ENCODE assay signal across 21 cellular contexts in genomic region chr10:61166489-61166888, GRCh38.
"Had no signal": no experiment of that assay in that cellular context is flagged by ENCODE, and none has a peak within 500 bp of the region (broad histone marks: within the 10 kb centered on the region; RNA-seq: fewer than 3 reads in every experiment).

No MANE protein-coding gene starts in this region.

- H3K4me3 ChIP-seq: MG63 had no signal

- H3K4me2 ChIP-seq: KMS-11 had no signal

- FAIRE-seq: TTC549 had no signal

- DNase-seq: activated CD4-positive, alpha-beta memory T cell treated with anti-CD3 and anti-CD28 coated beads, Interleukin-2, amount 10 ng/mL, durations not matched to agents 7 days and 5 days; activated CD4-positive, alpha-beta T cell treated with anti-CD3 and anti-CD28 coated beads for 36 hours; activated CD4-positive, alpha-beta T cell treated with anti-CD3 and anti-CD28 coated beads, Interleukin-2, amount 50 U/mL, for 1 hour; activated gamma-delta T cell; activated naive CD4-positive, alpha-beta T cell treated with anti-CD3 and anti-CD28 coated beads, Interleukin-2, amount 10 ng/mL, durations not matched to agents 7 days and 5 days; activated naive CD8-positive, alpha-beta T cell treated with anti-CD3 and anti-CD28 coated beads for 36 hours; activated T-cell treated with anti-CD3 and anti-CD28 coated beads for 4 hours; activated T-cell treated with anti-CD3 and anti-CD28 coated beads, Interleukin-2, amount 50 U/mL, for 48 hours; caudate nucleus; MG63; NCI-H1105; NCI-H1436; NCI-H1694 treated with DMSO at 0.1 percent for 48 hours; NCI-H2029 treated with DMSO at 0.1 percent for 48 hours; NCI-H510A treated with DMSO at 0.1 percent for 48 hours; SIG-M5; T-helper 2 cell; T1000 had no signal

- H3K27ac ChIP-seq: KMS-11 had no signal

- ATAC-seq: activated CD4-positive, alpha-beta T cell treated with anti-CD3 and anti-CD28 coated beads for 36 hours; activated T-helper 17 cell treated with anti-CD3 and anti-CD28 coated beads, Interleukin-2, amount 50 U/mL, for 72 hours had no signal

- H3K27me3 ChIP-seq: MG63 had no signal

- H3K9ac ChIP-seq: KMS-11 had no signal

- H3K36me3 ChIP-seq: MG63 had no signal
